1 cellular context compared by ENCODE assay signal in the genomic region with DNA sequence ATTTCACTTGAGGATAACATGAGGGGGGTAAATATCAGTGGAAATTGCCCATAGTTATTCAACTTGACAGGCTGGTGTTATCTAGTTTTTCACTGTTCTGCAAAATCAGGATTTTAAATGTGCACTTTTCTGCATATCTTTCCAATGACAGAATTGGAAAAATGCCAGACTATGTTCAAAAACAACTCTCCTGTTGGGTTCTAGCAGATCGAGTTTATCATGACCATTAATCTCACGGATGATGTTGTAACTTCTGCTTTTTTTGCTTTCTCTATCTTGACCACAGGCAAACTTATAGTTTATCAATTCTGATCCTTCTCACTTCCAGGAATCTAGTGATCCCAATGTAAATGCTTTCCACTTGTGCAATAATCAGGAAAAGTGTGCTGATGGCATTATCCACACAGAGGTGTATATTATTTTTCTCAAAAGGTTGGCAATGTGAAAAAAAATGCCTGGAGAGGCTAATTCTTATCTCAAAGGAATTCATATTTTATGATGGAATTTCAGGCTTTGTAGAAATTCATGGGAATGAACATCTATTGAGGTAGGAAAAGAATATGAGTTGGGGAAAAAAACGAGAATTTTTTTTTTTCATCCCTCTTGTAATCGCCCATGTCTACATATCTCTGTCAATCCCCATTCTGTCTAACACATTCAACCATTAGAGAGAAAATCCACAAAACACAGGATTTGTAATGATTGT.
TF ChIP-seq lines count a peak whose summit lies in the region.

No MANE protein-coding gene starts in this region.

TF ChIP-seq in IMR-90, 13 proteins besides CTCF, POLR2A, EP300 and RAD21 (continued from another document):
- TF ChIP-seq, protein P1, sequence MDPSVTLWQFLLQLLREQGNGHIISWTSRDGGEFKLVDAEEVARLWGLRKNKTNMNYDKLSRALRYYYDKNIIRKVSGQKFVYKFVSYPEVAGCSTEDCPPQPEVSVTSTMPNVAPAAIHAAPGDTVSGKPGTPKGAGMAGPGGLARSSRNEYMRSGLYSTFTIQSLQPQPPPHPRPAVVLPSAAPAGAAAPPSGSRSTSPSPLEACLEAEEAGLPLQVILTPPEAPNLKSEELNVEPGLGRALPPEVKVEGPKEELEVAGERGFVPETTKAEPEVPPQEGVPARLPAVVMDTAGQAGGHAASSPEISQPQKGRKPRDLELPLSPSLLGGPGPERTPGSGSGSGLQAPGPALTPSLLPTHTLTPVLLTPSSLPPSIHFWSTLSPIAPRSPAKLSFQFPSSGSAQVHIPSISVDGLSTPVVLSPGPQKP (IDR thresholded peaks at IDR 0.05; ENCODE audit: borderline replicate concordance, low read depth, low read length), result no peak
- TF ChIP-seq CEBPB (IDR thresholded peaks at IDR 0.05; ENCODE audit: low read depth, low read length), result peak; percentile 60; the same call in 1 of the 2 replicates
